ENCODE assay signal across 12 cellular contexts in genomic region chr9:124125590-124126047, GRCh38.
"Had no signal": no experiment of that assay in that cellular context is flagged by ENCODE, and none has a peak within 500 bp of the region (broad histone marks: within the 10 kb centered on the region; RNA-seq: fewer than 3 reads in every experiment).

No MANE protein-coding gene starts in this region.

- DNase-seq: activated naive CD4-positive, alpha-beta T cell treated with anti-CD3 and anti-CD28 coated beads for 36 hours; activated naive CD8-positive, alpha-beta T cell treated with anti-CD3 and anti-CD28 coated beads, Interleukin-2, amount 50 U/mL, for 24 hours; aorta; cerebellar nuclear complex; effector CD8-positive, alpha-beta T cell; foreskin melanocyte; head of caudate nucleus; immature natural killer cell; stimulated activated CD4-positive, alpha-beta T cell treated with anti-CD3 and anti-CD28 coated beads, Interleukin-12 subunit alpha, Interleukin-12 subunit beta, amount 100 ng/mL, for 4 hours; stimulated activated CD4-positive, alpha-beta T cell treated with anti-CD3 and anti-CD28 coated beads, Interleukin-2, amount 100 ng/mL, for 24 hours had no signal

- ATAC-seq: activated CD4-positive, CD25-positive, alpha-beta regulatory T cell treated with anti-CD3 and anti-CD28 coated beads, Interleukin-2, amount 50 U/mL, for 24 hours; activated naive CD8-positive, alpha-beta T cell treated with anti-CD3 and anti-CD28 coated beads, Interleukin-2, amount 50 U/mL, for 24 hours; activated T-helper 17 cell treated with anti-CD3 and anti-CD28 coated beads, Interleukin-2, amount 50 U/mL, for 72 hours had no signal
